In genomic region chr14:75258079-75258802, GRCh38 we compare ENCODE assay signal across 8 cellular contexts. TPM values are rescaled to one million over a fixed set of nuclear protein-coding genes. Genes with fewer than 3 reads are reported as not detected.
DNase-seq lines count a peak whose midpoint lies in the region; ATAC-seq lines count a peak whose summit lies in the region.

No MANE protein-coding gene starts in this region.

- no peaks in the 10 kb centered on the region for H3K9me3 ChIP-seq in KOPT-K1 (ENCODE audit: insufficient read depth, low read length, poor library complexity, severe bottlenecking)
- no peaks in the 10 kb centered on the region for H3K9me3 ChIP-seq in mononuclear cell (ENCODE audit: low read depth, low read length)

- H3K27me3 ChIP-seq in mononuclear cell (ENCODE audit: insufficient read depth, low read length), result no peaks in the 10 kb centered on the region

- peaks cover 34% of the 10 kb centered on the region for H3K4me1 Mint-ChIP-seq in central memory CD8-positive, alpha-beta T cell

- DNase-seq in GM03348 (ENCODE audit: low spot score) (peak; percentile 51), hepatic stellate cell (ENCODE audit: low spot score) (no peak), NCI-H2171 (lab: John Stamatoyannopoulos, UW) (no peak), NCI-H1417 (lab: John Stamatoyannopoulos, UW) (no peak)
- no peak for DNase-seq in central memory CD8-positive, alpha-beta T cell (ENCODE audit: low spot score in 2 of 2)

- peak overlapping the region; percentile 28 for H3K4me3 ChIP-seq in mononuclear cell (ENCODE audit: low read length)

- peaks cover 24% of the 10 kb centered on the region for H3K36me3 Mint-ChIP-seq in central memory CD8-positive, alpha-beta T cell (ENCODE audit: insufficient read depth)

- peaks cover 29% of the 10 kb centered on the region for H3K4me1 ChIP-seq in mononuclear cell (ENCODE audit: insufficient read depth, low read length)

- no peaks in the 10 kb centered on the region for H3K27me3 Mint-ChIP-seq in central memory CD8-positive, alpha-beta T cell

- H3K9me3 Mint-ChIP-seq in central memory CD8-positive, alpha-beta T cell, result no peaks in the 10 kb centered on the region

- peak overlapping the region; percentile 99 for H3K27ac Mint-ChIP-seq in central memory CD8-positive, alpha-beta T cell (ENCODE audit: low read depth)

- H3K36me3 ChIP-seq in KOPT-K1 (ENCODE audit: insufficient read depth, low read length), result no peaks in the 10 kb centered on the region

- H3K27ac ChIP-seq in KOPT-K1 (ENCODE audit: low read depth, low read length, poor library complexity, severe bottlenecking), result peak overlapping the region; percentile 12

- peak overlapping the region; percentile 73 for H3K4me3 Mint-ChIP-seq in central memory CD8-positive, alpha-beta T cell

- ATAC-seq in central memory CD8-positive, alpha-beta T cell (replicated peaks; ENCODE audit: extremely low read depth, poor library complexity, severe bottlenecking), result no peak
- ATAC-seq in HG03457 (IDR thresholded peaks at IDR 0.05; ENCODE audit: unreplicated experiment), result no peak

RNA-seq across cellular contexts. Expression of gene FOS, which starts 20.4 kb away (rescaled TPM):
- total RNA-seq in mononuclear cell, result 2,138 TPM
